In genomic region chr6:160520043-160520904, GRCh38 we compare ENCODE assay signal across 8 cellular contexts.
DNase-seq lines count a peak whose midpoint lies in the region; ATAC-seq, FAIRE-seq and TF ChIP-seq lines count a peak whose summit lies in the region.

No MANE protein-coding gene starts in this region.

- H3K27ac Mint-ChIP-seq in activated CD8-positive, alpha-beta memory T cell treated with anti-CD3 and anti-CD28 coated beads, Interleukin-2, amount 10 ng/mL, durations not matched to agents 7 days and 5 days, result peak overlapping the region; percentile 93

- peak overlapping the region; percentile 39; the same call in 1 of the 2 replicates for H3K18ac ChIP-seq in H1 (ENCODE audit: extremely low read depth, low read length)

- peaks cover 2% of the 10 kb centered on the region; the same call in 1 of the 2 replicates for H3K23me2 ChIP-seq in H1 (ENCODE audit: low read depth, low read length)

- H3K36me3 ChIP-seq in H1 (ENCODE audit: control insufficient read depth in 2 of 4, insufficient read depth in 4 of 4, low read length in 3 of 4), result no peaks in the 10 kb centered on the region

- FAIRE-seq in H1 (lab: Jason Lieb, UNC), result no peak

- H3K79me2 ChIP-seq in H1 (ENCODE audit: control insufficient read depth in 1 of 2, insufficient read depth in 2 of 2, low read length in 2 of 2), result no peaks in the 10 kb centered on the region

- peak overlapping the region in 3 of 4 experiments; percentile 50 to 74 (median 73); a peak in 6 of 7 replicates for H3K9ac ChIP-seq in H1 (replicated peaks in 1 of 4; ENCODE audit: extremely low read depth in 1 of 4, low read depth in 3 of 4, low read length in 3 of 4)

- peaks cover 30% of the 10 kb centered on the region for H3K36me3 Mint-ChIP-seq in activated CD8-positive, alpha-beta memory T cell treated with anti-CD3 and anti-CD28 coated beads, Interleukin-2, amount 10 ng/mL, durations not matched to agents 7 days and 5 days

- H4K8ac ChIP-seq in H1 (ENCODE audit: extremely low read depth, insufficient read depth, low read length), result peak overlapping the region; percentile 97; the same call in 1 of the 2 replicates

- peaks cover 5% of the 10 kb centered on the region for H3K9me3 Mint-ChIP-seq in activated CD8-positive, alpha-beta memory T cell treated with anti-CD3 and anti-CD28 coated beads, Interleukin-2, amount 10 ng/mL, durations not matched to agents 7 days and 5 days (ENCODE audit: low read depth)

- 2% methylated on average over 57 of the region's 73 CpGs; no CpG with 5 or more reads in 1 of the 2 experiments for WGBS in H1 (ENCODE audit: extremely low coverage in 1 of 2, insufficient coverage in 1 of 2, insufficient read length in 1 of 2, insufficient replicate concordance in 2 of 2, low coverage in 1 of 2, low lambda C conversion rate in 2 of 2, missing lambda C conversion rate in 1 of 2), 2 experiments

- peaks cover 2% of the 10 kb centered on the region for H3K27me3 Mint-ChIP-seq in activated CD8-positive, alpha-beta memory T cell treated with anti-CD3 and anti-CD28 coated beads, Interleukin-2, amount 10 ng/mL, durations not matched to agents 7 days and 5 days

- peak in 1 of 3 experiments; percentile 83; a peak in 2 of 4 replicates for TF ChIP-seq CTCF in H1 (IDR thresholded peaks at IDR 0.05; ENCODE audit: control extremely low read depth in 1 of 3, insufficient read depth in 1 of 3, low read depth in 1 of 3, low read length in 3 of 3)

- peak; percentile 82 for ATAC-seq in GM18867 (IDR thresholded peaks at IDR 0.05; ENCODE audit: unreplicated experiment)
- ATAC-seq in HG03095 (IDR thresholded peaks at IDR 0.05; ENCODE audit: unreplicated experiment), result peak; percentile 76
- ATAC-seq in activated CD8-positive, alpha-beta memory T cell treated with anti-CD3 and anti-CD28 coated beads, Interleukin-2, amount 10 ng/mL, durations not matched to agents 7 days and 5 days, result peak; percentile 87

- H2AK5ac ChIP-seq in H1 (ENCODE audit: low read depth, low read length), result no peak overlapping the region

- no peak overlapping the region for H3K14ac ChIP-seq in H1 (ENCODE audit: insufficient read length)

- no peaks in the 10 kb centered on the region for H3K79me1 ChIP-seq in H1 (ENCODE audit: low read depth, low read length)

- no peak overlapping the region for H2BK12ac ChIP-seq in H1 (ENCODE audit: low read depth, low read length)

- TF ChIP-seq POLR2A in H1 (IDR thresholded peaks at IDR 0.05; ENCODE audit: control extremely low read depth in 1 of 2, low read depth in 2 of 2, low read length in 2 of 2), result peak; percentile 28 to 74

- no peak overlapping the region for H3K23ac ChIP-seq in H1 (ENCODE audit: insufficient read length)

- peak overlapping the region; percentile 46 to 74 for H3K4me2 ChIP-seq in H1 (ENCODE audit: insufficient read depth in 1 of 2, low read depth in 2 of 2, low read length in 2 of 2)

- H2BK20ac ChIP-seq in H1 (ENCODE audit: low read length), result no peak overlapping the region

- no peak for TF ChIP-seq EP300 in H1 (IDR thresholded peaks at IDR 0.05; ENCODE audit: borderline replicate concordance in 1 of 2, low read depth in 2 of 2, low read length in 2 of 2)

- H3K4me1 ChIP-seq in H1 (replicated peaks in 1 of 4; ENCODE audit: control insufficient read depth in 3 of 4, insufficient read depth in 4 of 4, low read length in 3 of 4), result no peaks in the 10 kb centered on the region; a peak in 2 of 7 replicates

- DNase-seq in AG08395 (ENCODE audit: low spot score) (peak; percentile 83), NCI-H69 (lab: John Stamatoyannopoulos, UW) (peak; percentile 70), H1 (ENCODE audit: low read depth in 1 of 2, low spot score in 2 of 2) (peak; percentile 25 to 96), mesenteric fat pad (ENCODE audit: low spot score) (peak; percentile 93)
- peak; percentile 83 for DNase-seq in activated CD8-positive, alpha-beta memory T cell treated with anti-CD3 and anti-CD28 coated beads, Interleukin-2, amount 10 ng/mL, durations not matched to agents 7 days and 5 days
- peak; percentile 62 for DNase-seq in stimulated activated CD8-positive, alpha-beta memory T cell treated with anti-CD3 and anti-CD28 coated beads, Interleukin-15, amount 100 ng/mL, for 1 hour (ENCODE audit: low read depth)

- H3K27me3 ChIP-seq in H1 (replicated peaks in 1 of 4; ENCODE audit: control insufficient read depth in 3 of 4, extremely low read depth in 1 of 4, insufficient read depth in 3 of 4, low read length in 3 of 4), result no peaks in the 10 kb centered on the region

- H4K91ac ChIP-seq in H1 (replicated peaks; ENCODE audit: insufficient read length, low read length), result peak overlapping the region; percentile 29

- peak; percentile 69 to 76; a peak in 3 of 4 replicates for TF ChIP-seq RAD21 in H1 (IDR thresholded peaks at IDR 0.05 in 1 of 2, conservative IDR thresholded peaks at IDR 0.05 in 1 of 2; ENCODE audit: low read depth in 2 of 2, low read length in 2 of 2)

- no peaks in the 10 kb centered on the region for H4K20me1 ChIP-seq in H1 (replicated peaks in 1 of 2; ENCODE audit: control insufficient read depth in 1 of 2, insufficient read depth in 2 of 2, low read length in 2 of 2)

- no peak overlapping the region for H3K56ac ChIP-seq in H1 (replicated peaks; ENCODE audit: insufficient read length, low read depth, low read length)

- peak overlapping the region; percentile 50 to 82 (median 71) for H3K4me3 ChIP-seq in H1 (ENCODE audit: extremely low read depth in 1 of 4, insufficient read depth in 2 of 4, low read depth in 3 of 4, low read length in 4 of 4)

- no peak overlapping the region for H2BK15ac ChIP-seq in H1 (ENCODE audit: low read length)

- H3K4me3 Mint-ChIP-seq in activated CD8-positive, alpha-beta memory T cell treated with anti-CD3 and anti-CD28 coated beads, Interleukin-2, amount 10 ng/mL, durations not matched to agents 7 days and 5 days, result peak overlapping the region; percentile 88

- no peak overlapping the region for H2BK120ac ChIP-seq in H1 (replicated peaks; ENCODE audit: low read depth, low read length)

- H3K9me3 ChIP-seq in H1 (ENCODE audit: insufficient read depth in 2 of 2, low read depth in 1 of 2, low read length in 1 of 2), result no peaks in the 10 kb centered on the region

- peaks cover 57% of the 10 kb centered on the region for H3K4me1 Mint-ChIP-seq in activated CD8-positive, alpha-beta memory T cell treated with anti-CD3 and anti-CD28 coated beads, Interleukin-2, amount 10 ng/mL, durations not matched to agents 7 days and 5 days

- peak overlapping the region; percentile 54; the same call in 1 of the 2 replicates for H3K27ac ChIP-seq in H1 (ENCODE audit: low read depth, low read length)

- no peak overlapping the region for H3K4ac ChIP-seq in H1 (replicated peaks; ENCODE audit: insufficient read length, low read depth, low read length)

- no peak overlapping the region for H2BK5ac ChIP-seq in H1 (ENCODE audit: low read depth, low read length)

- CTCF ChIA-PET in activated CD8-positive, alpha-beta memory T cell treated with anti-CD3 and anti-CD28 coated beads, Interleukin-2, amount 10 ng/mL, durations not matched to agents 7 days and 5 days (lab: Charles Lee), result interaction anchor here (0.7 to 10.9 kb wide), 20 partner anchors 9 to 851 kb away, joined by 3 to 138 read pairs (median 4); no protein-coding TSS in a partner anchor
- CTCF ChIA-PET in H1 (lab: Charles Lee; ENCODE audit: partially characterized antibody), result interaction anchor here (0.6 to 5.3 kb wide), 25 partner anchors 9 to 534 kb away, joined by 3 to 67 read pairs (median 4); no protein-coding TSS in a partner anchor

- H2AFZ ChIP-seq in H1 (ENCODE audit: low read length), result peak overlapping the region; percentile 92; the same call in 1 of the 2 replicates

- H4K5ac ChIP-seq in H1 (ENCODE audit: insufficient read length, low read depth, low read length), result peak overlapping the region; percentile 8

- POLR2A ChIA-PET in H1 (lab: Charles Lee; ENCODE audit: partially characterized antibody), result interaction anchor here (1.1 to 1.4 kb wide), 5 partner anchors 11 to 791 kb away, joined by 3 to 7 read pairs (median 4); no protein-coding TSS in a partner anchor

TF ChIP-seq in H1, 55 proteins besides CTCF, POLR2A, EP300 and RAD21 (continues in another document):
- 0 out of 2 replicates have a peak, but pooled peaks have one; percentile 27 for TF ChIP-seq E2F6 (IDR thresholded peaks at IDR 0.05)
- TF ChIP-seq TEAD4 (IDR thresholded peaks at IDR 0.05; ENCODE audit: low read depth, low read length), result no peak
- no peak for TF ChIP-seq CBX8 (IDR thresholded peaks at IDR 0.05; ENCODE audit: borderline replicate concordance, low read depth, low read length)
- TF ChIP-seq SP4 (IDR thresholded peaks at IDR 0.05; ENCODE audit: low read length), result no peak
- TF ChIP-seq MAFK (IDR thresholded peaks at IDR 0.05; ENCODE audit: low read depth, low read length), result no peak
- TF ChIP-seq TCF12 (IDR thresholded peaks at IDR 0.05; ENCODE audit: low read depth, low read length), result no peak
- no peak for TF ChIP-seq CBX5 (IDR thresholded peaks at IDR 0.05; ENCODE audit: low read depth, low read length)
- TF ChIP-seq POU5F1 (IDR thresholded peaks at IDR 0.05; ENCODE audit: low read depth, low read length), result no peak
- peak; percentile 78 to 94; a peak in 3 of 4 replicates for TF ChIP-seq HDAC2 (IDR thresholded peaks at IDR 0.05; ENCODE audit: borderline replicate concordance in 1 of 2, low read depth in 2 of 2, low read length in 2 of 2)
- peak; percentile 53; the same call in 1 of the 2 replicates for TF ChIP-seq SUZ12 (IDR thresholded peaks at IDR 0.05; ENCODE audit: low read length)
- TF ChIP-seq TAF7 (optimal IDR thresholded peaks at IDR 0.05; ENCODE audit: borderline replicate concordance, low read depth, low read length), result no peak
- TF ChIP-seq JUND (IDR thresholded peaks at IDR 0.05; ENCODE audit: low read length), result no peak
- TF ChIP-seq CHD2 (IDR thresholded peaks at IDR 0.05; ENCODE audit: low read length), result 0 out of 2 replicates have a peak, but pooled peaks have one; percentile 26
- no peak for TF ChIP-seq RNF2 (IDR thresholded peaks at IDR 0.05; ENCODE audit: borderline replicate concordance, low read depth, low read length, missing control alignments, poor library complexity, severe bottlenecking)
- no peak for TF ChIP-seq SIRT6 (IDR thresholded peaks at IDR 0.05; ENCODE audit: low read length)
- no peak for TF ChIP-seq CEBPB (IDR thresholded peaks at IDR 0.05; ENCODE audit: low read depth, low read length)
- no peak for TF ChIP-seq EGR1 (IDR thresholded peaks at IDR 0.05; ENCODE audit: borderline replicate concordance, low read depth, low read length)
- 0 out of 2 replicates have a peak, but pooled peaks have one; percentile 11 for TF ChIP-seq YY1 (IDR thresholded peaks at IDR 0.05; ENCODE audit: low read depth, low read length)
- no peak for TF ChIP-seq CTBP2 (IDR thresholded peaks at IDR 0.05; ENCODE audit: borderline replicate concordance, insufficient read depth, insufficient read length, low read length)

Comparison
In these comparisons a context has a peak if more than half of its experiments do, and no peak if none do; other contexts are left out.
1. Peak in every context shown above with its lines: DNase-seq, ATAC-seq, H3K4me3 ChIP-seq and H3K27ac ChIP-seq.